In the genomic region with DNA sequence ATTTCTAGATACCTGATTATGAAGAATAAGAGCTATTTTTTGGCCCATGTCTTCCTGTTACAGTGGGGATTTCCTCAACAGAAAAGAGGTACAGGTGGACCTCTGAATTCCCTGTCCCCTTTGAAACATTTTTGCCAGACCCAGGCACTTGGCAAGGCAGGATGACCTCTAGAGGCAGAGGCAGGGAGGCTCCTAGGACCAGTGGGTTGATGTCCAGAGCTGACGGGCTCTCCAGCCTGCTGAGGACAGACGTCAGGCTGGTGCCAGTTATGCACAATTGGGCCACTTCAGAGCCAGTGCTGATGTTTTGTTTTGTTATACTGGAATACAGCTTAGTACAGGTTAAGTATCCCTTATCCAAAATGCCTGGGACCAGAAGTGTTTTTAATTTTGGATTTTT, we compare ENCODE assay signal across 12 cellular contexts. TPM values are rescaled to one million over a fixed set of nuclear protein-coding genes. Genes with fewer than 3 reads are reported as not detected.
DNase-seq lines count a peak whose midpoint lies in the region; ATAC-seq and TF ChIP-seq lines count a peak whose summit lies in the region.
"Had no signal": no experiment of that assay in that cellular context is flagged by ENCODE, and none has a peak within 500 bp of the region (broad histone marks: within the 10 kb centered on the region; RNA-seq: fewer than 3 reads in every experiment).

No MANE protein-coding gene starts in this region.

- H3K27me3 Mint-ChIP-seq in progenitor cell of endocrine pancreas, result no peaks in the 10 kb centered on the region
- H3K27me3 Mint-ChIP-seq in WTC11 (ENCODE audit: low read depth), result peaks cover 63% of the 10 kb centered on the region
- H3K27me3 Mint-ChIP-seq: activated naive CD8-positive, alpha-beta T cell treated with anti-CD3 and anti-CD28 coated beads, Interleukin-2, amount 10 ng/mL, durations not matched to agents 7 days and 5 days; CD4-positive, alpha-beta T cell had no signal

- H3K4me1 ChIP-seq in body of pancreas (peaks cover 98% of the 10 kb centered on the region), right cardiac atrium (ENCODE audit: control insufficient read depth, insufficient read depth, low read length) (peaks cover 55% of the 10 kb centered on the region)

- H3K9me3 Mint-ChIP-seq in progenitor cell of endocrine pancreas (ENCODE audit: low read depth) (no peaks in the 10 kb centered on the region), WTC11 (no peaks in the 10 kb centered on the region)
- H3K9me3 Mint-ChIP-seq: activated naive CD8-positive, alpha-beta T cell treated with anti-CD3 and anti-CD28 coated beads, Interleukin-2, amount 10 ng/mL, durations not matched to agents 7 days and 5 days; CD4-positive, alpha-beta T cell had no signal

- peak overlapping the region; percentile 80 to 92 (median 87) for H3K27ac ChIP-seq in body of pancreas
- peak overlapping the region; percentile 98 for H3K27ac ChIP-seq in right cardiac atrium (ENCODE audit: low read length)

- peaks cover 9% of the 10 kb centered on the region for H3K36me3 ChIP-seq in BJ (ENCODE audit: control insufficient read depth, insufficient read depth, low read length)
- no peaks in the 10 kb centered on the region for H3K36me3 ChIP-seq in body of pancreas (replicated peaks in 1 of 2; ENCODE audit: insufficient read depth in 1 of 2, low read depth in 2 of 2)

- H3K9me3 ChIP-seq in body of pancreas, result no peaks in the 10 kb centered on the region
- no peaks in the 10 kb centered on the region for H3K9me3 ChIP-seq in right cardiac atrium (ENCODE audit: control insufficient read depth, low read length)

- TF ChIP-seq CTCF in BJ (IDR thresholded peaks at IDR 0.05; ENCODE audit: insufficient read depth, low read depth, low read length) (peak; percentile 25; the same call in 1 of the 2 replicates), body of pancreas (IDR thresholded peaks at IDR 0.05) (peak in 1 of 7 experiments; percentile 9), progenitor cell of endocrine pancreas (IDR thresholded peaks at IDR 0.05; ENCODE audit: unreplicated experiment) (peak; percentile 13), GM20000 (IDR thresholded peaks at IDR 0.05; ENCODE audit: extremely low read depth, missing control alignments) (no peak), WTC11 (IDR thresholded peaks at IDR 0.05) (no peak)

- no peak for DNase-seq in BJ (ENCODE audit: low read depth)
- DNase-seq in body of pancreas, result peak in 1 of 4 donors; percentile 45
- DNase-seq in right cardiac atrium, result peak in 2 of 3 donors; percentile 60 to 83
- DNase-seq in progenitor cell of endocrine pancreas (ENCODE audit: low spot score, unreplicated experiment), result no peak
- no peak for DNase-seq in foreskin melanocyte
- no peak for DNase-seq in GM20000 (ENCODE audit: low spot score)
- DNase-seq in AG20443 (ENCODE audit: low spot score), result no peak
- DNase-seq in WTC11 (ENCODE audit: low spot score), result no peak
- DNase-seq: activated naive CD8-positive, alpha-beta T cell treated with anti-CD3 and anti-CD28 coated beads, Interleukin-2, amount 10 ng/mL, durations not matched to agents 7 days and 5 days; CD4-positive, alpha-beta T cell; NCI-H2029; T1000 had no signal

- ATAC-seq in body of pancreas (no peak), right cardiac atrium (peak; percentile 25 to 41), WTC11 (no peak)

- H3K27me3 ChIP-seq in BJ (ENCODE audit: control insufficient read depth, insufficient read depth, low read length) (no peaks in the 10 kb centered on the region), body of pancreas (no peaks in the 10 kb centered on the region), right cardiac atrium (ENCODE audit: control insufficient read depth, insufficient read depth) (no peaks in the 10 kb centered on the region)

- POLR2A ChIA-PET in BJ (lab: Charles Lee) (no interaction called here), WTC11 (lab: Charles Lee) (no interaction called here)

- H3K4me1 Mint-ChIP-seq in progenitor cell of endocrine pancreas (ENCODE audit: low read depth) (peaks cover 84% of the 10 kb centered on the region), WTC11 (peaks cover 58% of the 10 kb centered on the region)

- H3K27ac Mint-ChIP-seq in progenitor cell of endocrine pancreas (peak overlapping the region; percentile 99), WTC11 (no peak overlapping the region)
- H3K27ac Mint-ChIP-seq: activated naive CD8-positive, alpha-beta T cell treated with anti-CD3 and anti-CD28 coated beads, Interleukin-2, amount 10 ng/mL, durations not matched to agents 7 days and 5 days; CD4-positive, alpha-beta T cell had no signal

- WGBS in body of pancreas, 2 donors, result 36 to 43% methylated on average over 2 of the region's 2 CpGs
- 12% methylated on average over 2 of the region's 2 CpGs for WGBS in right cardiac atrium

- H3K4me3 ChIP-seq in BJ (ENCODE audit: low read depth, low read length) (no peak overlapping the region), body of pancreas (no peak overlapping the region), right cardiac atrium (ENCODE audit: low read length) (no peak overlapping the region)

- no peak for TF ChIP-seq POLR2A in body of pancreas (IDR thresholded peaks at IDR 0.05)

- no peak overlapping the region for H3K4me3 Mint-ChIP-seq in progenitor cell of endocrine pancreas (ENCODE audit: low read depth)
- H3K4me3 Mint-ChIP-seq in WTC11, result no peak overlapping the region
- H3K4me3 Mint-ChIP-seq: activated naive CD8-positive, alpha-beta T cell treated with anti-CD3 and anti-CD28 coated beads, Interleukin-2, amount 10 ng/mL, durations not matched to agents 7 days and 5 days; CD4-positive, alpha-beta T cell had no signal

- CTCF ChIA-PET in BJ (lab: Yijun Ruan, JAX) (interaction anchor here (0.8 to 2.1 kb wide), 8 partner anchors 8 to 131 kb away, joined by 3 to 8 read pairs (median 3); no protein-coding TSS in a partner anchor), WTC11 (lab: Charles Lee) (interaction anchor here (0.6 to 4.1 kb wide), 14 partner anchors 9 to 202 kb away, joined by 3 to 37 read pairs (median 4); a partner anchor contains a TSS)

- intact Hi-C loops in body of pancreas (cut with DNase I) (no loop called here), right cardiac atrium (cut with DNase I) (no loop called here)

- H3K36me3 Mint-ChIP-seq in progenitor cell of endocrine pancreas (ENCODE audit: insufficient read depth), result peaks cover 3% of the 10 kb centered on the region
- H3K36me3 Mint-ChIP-seq in WTC11, result no peaks in the 10 kb centered on the region

TF ChIP-seq in WTC11, 78 proteins besides CTCF, POLR2A, EP300 and RAD21 (continues in another document):
- TF ChIP-seq ZNF121 (CRISPR knock-in tag; IDR thresholded peaks at IDR 0.05) (no peak), FOXJ3 (CRISPR knock-in tag; IDR thresholded peaks at IDR 0.05; ENCODE audit: borderline replicate concordance) (no peak), SP1 (CRISPR knock-in tag; conservative IDR thresholded peaks at IDR 0.05) (no peak), EMX1 (CRISPR knock-in tag; IDR thresholded peaks at IDR 0.05) (no peak), ZNF317 (CRISPR knock-in tag; IDR thresholded peaks at IDR 0.05; ENCODE audit: borderline replicate concordance, low read depth) (no peak)
- TF ChIP-seq, protein P1, sequence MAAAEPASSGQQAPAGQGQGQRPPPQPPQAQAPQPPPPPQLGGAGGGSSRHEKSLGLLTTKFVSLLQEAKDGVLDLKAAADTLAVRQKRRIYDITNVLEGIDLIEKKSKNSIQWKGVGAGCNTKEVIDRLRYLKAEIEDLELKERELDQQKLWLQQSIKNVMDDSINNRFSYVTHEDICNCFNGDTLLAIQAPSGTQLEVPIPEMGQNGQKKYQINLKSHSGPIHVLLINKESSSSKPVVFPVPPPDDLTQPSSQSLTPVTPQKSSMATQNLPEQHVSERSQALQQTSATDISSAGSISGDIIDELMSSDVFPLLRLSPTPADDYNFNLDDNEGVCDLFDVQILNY (CRISPR knock-in tag; IDR thresholded peaks at IDR 0.05), result no peak
- TF ChIP-seq, protein P2, sequence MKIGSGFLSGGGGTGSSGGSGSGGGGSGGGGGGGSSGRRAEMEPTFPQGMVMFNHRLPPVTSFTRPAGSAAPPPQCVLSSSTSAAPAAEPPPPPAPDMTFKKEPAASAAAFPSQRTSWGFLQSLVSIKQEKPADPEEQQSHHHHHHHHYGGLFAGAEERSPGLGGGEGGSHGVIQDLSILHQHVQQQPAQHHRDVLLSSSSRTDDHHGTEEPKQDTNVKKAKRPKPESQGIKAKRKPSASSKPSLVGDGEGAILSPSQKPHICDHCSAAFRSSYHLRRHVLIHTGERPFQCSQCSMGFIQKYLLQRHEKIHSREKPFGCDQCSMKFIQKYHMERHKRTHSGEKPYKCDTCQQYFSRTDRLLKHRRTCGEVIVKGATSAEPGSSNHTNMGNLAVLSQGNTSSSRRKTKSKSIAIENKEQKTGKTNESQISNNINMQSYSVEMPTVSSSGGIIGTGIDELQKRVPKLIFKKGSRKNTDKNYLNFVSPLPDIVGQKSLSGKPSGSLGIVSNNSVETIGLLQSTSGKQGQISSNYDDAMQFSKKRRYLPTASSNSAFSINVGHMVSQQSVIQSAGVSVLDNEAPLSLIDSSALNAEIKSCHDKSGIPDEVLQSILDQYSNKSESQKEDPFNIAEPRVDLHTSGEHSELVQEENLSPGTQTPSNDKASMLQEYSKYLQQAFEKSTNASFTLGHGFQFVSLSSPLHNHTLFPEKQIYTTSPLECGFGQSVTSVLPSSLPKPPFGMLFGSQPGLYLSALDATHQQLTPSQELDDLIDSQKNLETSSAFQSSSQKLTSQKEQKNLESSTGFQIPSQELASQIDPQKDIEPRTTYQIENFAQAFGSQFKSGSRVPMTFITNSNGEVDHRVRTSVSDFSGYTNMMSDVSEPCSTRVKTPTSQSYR (CRISPR knock-in tag; IDR thresholded peaks at IDR 0.05), result no peak
- TF ChIP-seq, protein P3, sequence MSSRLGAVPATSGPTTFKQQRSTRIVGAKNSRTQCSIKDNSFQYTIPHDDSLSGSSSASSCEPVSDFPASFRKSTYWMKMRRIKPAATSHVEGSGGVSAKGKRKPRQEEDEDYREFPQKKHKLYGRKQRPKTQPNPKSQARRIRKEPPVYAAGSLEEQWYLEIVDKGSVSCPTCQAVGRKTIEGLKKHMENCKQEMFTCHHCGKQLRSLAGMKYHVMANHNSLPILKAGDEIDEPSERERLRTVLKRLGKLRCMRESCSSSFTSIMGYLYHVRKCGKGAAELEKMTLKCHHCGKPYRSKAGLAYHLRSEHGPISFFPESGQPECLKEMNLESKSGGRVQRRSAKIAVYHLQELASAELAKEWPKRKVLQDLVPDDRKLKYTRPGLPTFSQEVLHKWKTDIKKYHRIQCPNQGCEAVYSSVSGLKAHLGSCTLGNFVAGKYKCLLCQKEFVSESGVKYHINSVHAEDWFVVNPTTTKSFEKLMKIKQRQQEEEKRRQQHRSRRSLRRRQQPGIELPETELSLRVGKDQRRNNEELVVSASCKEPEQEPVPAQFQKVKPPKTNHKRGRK (CRISPR knock-in tag; IDR thresholded peaks at IDR 0.05; ENCODE audit: borderline replicate concordance), result no peak

RNA-seq across cellular contexts. Expression of a gene that starts 18.5 kb away (rescaled TPM):
- polyA plus RNA-seq in BJ (2011; rRNA removed), result not detected in 2 replicates
- not detected in 2 replicates for polyA minus RNA-seq in BJ (2011; rRNA and poly(A)+ RNA removed)
- total RNA-seq in body of pancreas, result not detected
- total RNA-seq in right cardiac atrium, result not detected
- not detected for polyA plus RNA-seq in right cardiac atrium
- 0.29 and 0.40 TPM in 2 replicates for total RNA-seq in progenitor cell of endocrine pancreas
- not detected in 3 replicates for total RNA-seq in WTC11 (2021)
- total RNA-seq: CD4-positive, alpha-beta T cell had no signal

Comparison
In these comparisons a context has a peak if more than half of its experiments do, and no peak if none do; other contexts are left out.
1. DNase-seq: peak in right cardiac atrium (2 of 3); none in BJ (single experiment), progenitor cell of endocrine pancreas (single experiment), foreskin melanocyte (single experiment), GM20000 (single experiment), AG20443 (single experiment) and WTC11 (single experiment).
2. CTCF ChIP-seq: peak in BJ (single experiment) and progenitor cell of endocrine pancreas (single experiment); none in GM20000 (single experiment) and WTC11 (single experiment).
3. ATAC-seq: peak in right cardiac atrium (2 of 2); none in body of pancreas (single experiment) and WTC11 (single experiment).